ENCODE assay signal across 2 cellular contexts in the genomic region with DNA sequence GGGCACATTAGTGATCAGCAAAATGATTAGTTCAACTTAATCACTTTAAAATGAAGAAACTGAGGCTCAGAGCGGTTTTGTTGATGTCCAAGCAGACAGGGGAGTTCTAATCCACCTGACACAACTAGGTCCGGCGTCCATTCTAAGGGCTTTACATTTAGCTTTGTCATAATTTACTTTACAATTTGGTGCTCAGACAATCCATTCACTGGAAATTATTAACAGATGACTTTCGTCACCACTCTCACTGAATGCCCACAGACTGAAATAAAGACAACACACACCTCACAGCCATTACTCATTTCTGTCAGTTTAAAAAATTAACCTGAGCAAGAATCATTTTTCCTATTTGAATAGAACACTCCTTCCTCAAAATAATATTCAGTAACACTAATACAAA.
TF ChIP-seq lines count a peak whose summit lies in the region.

No MANE protein-coding gene starts in this region.

TF ChIP-seq in SK-N-SH, 30 proteins besides CTCF, POLR2A, EP300 and RAD21 (continued from another document):
- TF ChIP-seq, protein P1, sequence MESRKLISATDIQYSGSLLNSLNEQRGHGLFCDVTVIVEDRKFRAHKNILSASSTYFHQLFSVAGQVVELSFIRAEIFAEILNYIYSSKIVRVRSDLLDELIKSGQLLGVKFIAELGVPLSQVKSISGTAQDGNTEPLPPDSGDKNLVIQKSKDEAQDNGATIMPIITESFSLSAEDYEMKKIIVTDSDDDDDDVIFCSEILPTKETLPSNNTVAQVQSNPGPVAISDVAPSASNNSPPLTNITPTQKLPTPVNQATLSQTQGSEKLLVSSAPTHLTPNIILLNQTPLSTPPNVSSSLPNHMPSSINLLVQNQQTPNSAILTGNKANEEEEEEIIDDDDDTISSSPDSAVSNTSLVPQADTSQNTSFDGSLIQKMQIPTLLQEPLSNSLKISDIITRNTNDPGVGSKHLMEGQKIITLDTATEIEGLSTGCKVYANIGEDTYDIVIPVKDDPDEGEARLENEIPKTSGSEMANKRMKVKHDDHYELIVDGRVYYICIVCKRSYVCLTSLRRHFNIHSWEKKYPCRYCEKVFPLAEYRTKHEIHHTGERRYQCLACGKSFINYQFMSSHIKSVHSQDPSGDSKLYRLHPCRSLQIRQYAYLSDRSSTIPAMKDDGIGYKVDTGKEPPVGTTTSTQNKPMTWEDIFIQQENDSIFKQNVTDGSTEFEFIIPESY (IDR thresholded peaks at IDR 0.05; ENCODE audit: borderline replicate concordance, low read depth), result no peak
- TF ChIP-seq SIN3A (IDR thresholded peaks at IDR 0.05; ENCODE audit: borderline replicate concordance, low read depth, low read length) (no peak), MXI1 (IDR thresholded peaks at IDR 0.05; ENCODE audit: low read depth, low read length) (no peak), RFX5 (IDR thresholded peaks at IDR 0.05; ENCODE audit: low read length) (no peak), NRF1 (IDR thresholded peaks at IDR 0.05; ENCODE audit: low read depth, low read length) (no peak), NFIC (IDR thresholded peaks at IDR 0.05; ENCODE audit: borderline replicate concordance) (no peak), USF2 (IDR thresholded peaks at IDR 0.05; ENCODE audit: borderline replicate concordance, low read depth, low read length) (no peak), GABPA (IDR thresholded peaks at IDR 0.05; ENCODE audit: low read depth) (no peak), ELF1 (IDR thresholded peaks at IDR 0.05) (no peak), MEF2A (IDR thresholded peaks at IDR 0.05; ENCODE audit: borderline replicate concordance, low read depth) (no peak), MAX (IDR thresholded peaks at IDR 0.05; ENCODE audit: low read depth) (no peak), FOSL2 (IDR thresholded peaks at IDR 0.05; ENCODE audit: borderline replicate concordance, low read depth) (no peak), TCF12 (IDR thresholded peaks at IDR 0.05) (no peak), SMC3 (IDR thresholded peaks at IDR 0.05; ENCODE audit: low read depth, low read length) (no peak)
- TF ChIP-seq, protein P2, sequence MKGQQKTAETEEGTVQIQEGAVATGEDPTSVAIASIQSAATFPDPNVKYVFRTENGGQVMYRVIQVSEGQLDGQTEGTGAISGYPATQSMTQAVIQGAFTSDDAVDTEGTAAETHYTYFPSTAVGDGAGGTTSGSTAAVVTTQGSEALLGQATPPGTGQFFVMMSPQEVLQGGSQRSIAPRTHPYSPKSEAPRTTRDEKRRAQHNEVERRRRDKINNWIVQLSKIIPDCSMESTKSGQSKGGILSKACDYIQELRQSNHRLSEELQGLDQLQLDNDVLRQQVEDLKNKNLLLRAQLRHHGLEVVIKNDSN (IDR thresholded peaks at IDR 0.05; ENCODE audit: borderline replicate concordance, low read depth), result no peak
TF ChIP-seq in SK-N-SH: peak in this region for 0.

TF ChIP-seq in SK-N-SH treated with all-trans-retinoic acid at 6 μM for 48 hours, 23 proteins besides CTCF, POLR2A, EP300 and RAD21 (continued from another document):
- no peak for TF ChIP-seq CREB5 (CRISPR knock-in tag; IDR thresholded peaks at IDR 0.05; ENCODE audit: low read depth)
TF ChIP-seq in SK-N-SH treated with all-trans-retinoic acid at 6 μM for 48 hours: peak in this region for 0.
